Comparison of ENCODE assay signal across 1 cellular context in genomic region chr21:44454747-44455523, GRCh38.
TF ChIP-seq lines count a peak whose summit lies in the region.

Gene LRRC3 (plus strand): TSS chr21:44455510. CDS start chr21:44456645, 1,135 bp downstream.

TF ChIP-seq in H1, 55 proteins besides CTCF, POLR2A, EP300 and RAD21 (continued from another document):
- no peak for TF ChIP-seq CHD7 (IDR thresholded peaks at IDR 0.05; ENCODE audit: insufficient replicate concordance, low read length)
- TF ChIP-seq CREB1 (IDR thresholded peaks at IDR 0.05), result peak; percentile 58; the same call in 1 of the 2 replicates
- peak; percentile 49 for TF ChIP-seq KDM4A (IDR thresholded peaks at IDR 0.05; ENCODE audit: low read depth, low read length, severe bottlenecking)
- TF ChIP-seq SP4 (IDR thresholded peaks at IDR 0.05; ENCODE audit: low read length), result peak; percentile 96
